17 cellular contexts compared by ENCODE assay signal in the genomic region with DNA sequence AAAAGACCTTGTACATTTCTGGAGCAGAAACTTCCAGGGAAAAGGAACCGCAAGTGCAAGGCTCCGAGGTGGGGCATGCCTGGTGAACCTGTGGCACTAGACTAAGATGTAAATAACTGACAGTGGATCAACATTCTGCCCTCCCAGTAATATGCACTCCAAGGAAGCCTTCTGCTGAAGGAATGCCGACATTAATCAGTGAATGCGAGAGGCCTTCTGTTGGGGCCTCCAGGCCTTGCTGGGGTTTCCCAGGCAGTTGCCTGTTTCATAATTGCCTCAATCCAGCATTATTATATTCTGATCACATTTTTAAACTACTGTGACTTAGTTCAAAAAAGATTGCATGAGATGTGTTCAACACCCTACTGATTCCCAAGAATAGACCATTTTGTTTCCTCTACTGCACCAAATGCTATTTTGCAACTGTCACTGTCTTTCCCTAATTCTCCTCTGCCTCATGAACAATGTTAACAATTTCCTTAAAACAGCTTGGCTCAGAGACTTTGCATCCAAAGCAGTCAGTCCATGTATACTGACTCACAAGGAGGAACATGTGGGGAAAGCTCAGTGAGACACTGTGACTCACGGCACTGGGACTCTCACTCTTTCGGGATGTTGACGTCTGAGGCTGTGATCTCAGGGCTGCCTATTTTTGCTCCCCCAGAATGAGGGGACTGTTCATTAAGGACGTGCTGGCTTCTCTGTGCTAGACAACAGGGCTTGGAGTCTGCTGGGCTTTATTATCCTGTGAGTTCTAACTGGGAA. TPM values are rescaled to one million over a fixed set of nuclear protein-coding genes. Genes with fewer than 3 reads are reported as not detected.
DNase-seq lines count a peak whose midpoint lies in the region; ATAC-seq and TF ChIP-seq lines count a peak whose summit lies in the region.
"Had no signal": no experiment of that assay in that cellular context is flagged by ENCODE, and none has a peak within 500 bp of the region (broad histone marks: within the 10 kb centered on the region; RNA-seq: fewer than 3 reads in every experiment).

No MANE protein-coding gene starts in this region.

- no peak overlapping the region for H3K4me3 ChIP-seq in fibroblast of mammary gland (ENCODE audit: control insufficient read depth, low read depth, low read length)
- H3K4me3 ChIP-seq in ovary = no peak overlapping the region
- H3K4me3 ChIP-seq: lower lobe of right lung, pancreas had no signal

- intact Hi-C loops in ovary (cut with DNase I) = no loop called here

- TF ChIP-seq CTCF in fibroblast of mammary gland (conservative IDR thresholded peaks at IDR 0.05; ENCODE audit: control insufficient read depth, insufficient read depth, low read depth, low read length) (no peak), ovary (IDR thresholded peaks at IDR 0.05) (no peak)

- 35 to 62% (median 39%) methylated on average over 8 of the region's 8 CpGs for WGBS in ovary, 3 donors

- no peak for TF ChIP-seq EP300 in ovary (IDR thresholded peaks at IDR 0.05)

- ATAC-seq in GM21619 (IDR thresholded peaks at IDR 0.05; ENCODE audit: unreplicated experiment) (no peak), HG03280 (IDR thresholded peaks at IDR 0.05; ENCODE audit: unreplicated experiment) (no peak)
- ATAC-seq: CD8-positive, alpha-beta T cell; lower lobe of right lung; T-helper 17 cell had no signal

- H3K4me1 ChIP-seq in ovary (ENCODE audit: insufficient read depth) = peaks cover 10% of the 10 kb centered on the region
- H3K4me1 ChIP-seq: lower lobe of right lung, pancreas had no signal

- no peaks in the 10 kb centered on the region for H3K27me3 ChIP-seq in ovary
- H3K27me3 ChIP-seq: pancreas had no signal

- no peaks in the 10 kb centered on the region for H3K9me3 ChIP-seq in ovary
- H3K9me3 ChIP-seq: lower lobe of right lung, pancreas had no signal

- no peaks in the 10 kb centered on the region for H3K36me3 ChIP-seq in ovary
- H3K36me3 ChIP-seq: lower lobe of right lung, pancreas had no signal

- DNase-seq in Daoy (ENCODE audit: low read depth) = peak; percentile 88
- DNase-seq in RPMI7951 (ENCODE audit: low read depth) = peak; percentile 43
- peak; percentile 92 for DNase-seq in fibroblast of mammary gland (ENCODE audit: low read depth)
- peak in 2 of 5 donors; percentile 19 to 39 for DNase-seq in ovary
- DNase-seq in NCI-H187 treated with DMSO at 0.1 percent for 48 hours (lab: John Stamatoyannopoulos, UW) = no peak
- no peak for DNase-seq in NOMO-1 treated with DMSO at 0.1 percent for 48 hours (lab: John Stamatoyannopoulos, UW; ENCODE audit: unreplicated experiment)
- DNase-seq: activated CD4-positive, alpha-beta T cell treated with anti-CD3 and anti-CD28 coated beads, Interleukin-2, amount 50 U/mL, for 48 hours; activated naive CD4-positive, alpha-beta T cell treated with anti-CD3 and anti-CD28 coated beads for 36 hours; CD8-positive, alpha-beta T cell; glutamatergic neuron; lower lobe of right lung; pancreas; stimulated activated CD4-positive, alpha-beta T cell treated with anti-CD3 and anti-CD28 coated beads, Interleukin-2, amount 100 ng/mL, for 24 hours; stimulated activated naive CD4-positive, alpha-beta T cell; T-helper 17 cell had no signal

- peak overlapping the region; percentile 44 to 72 for H3K27ac ChIP-seq in ovary
- H3K27ac ChIP-seq: lower lobe of right lung, pancreas had no signal

- no peak for TF ChIP-seq POLR2A in ovary (IDR thresholded peaks at IDR 0.05)

RNA-seq across cellular contexts. Expression of gene DSG2, which starts 10.5 kb away (rescaled TPM):
- total RNA-seq in Daoy (2014; rRNA removed; shearing (Covaris generic)) = 22.2 and 22.3 TPM in 2 replicates
- 0.10 and 0.24 TPM in 2 replicates for total RNA-seq in RPMI7951 (2014; rRNA removed; shearing (Covaris generic))
- total RNA-seq in ovary = 10 to 100 TPM; 15.7 to 43.7 (median 22.2) TPM
- polyA plus RNA-seq in ovary = 10 to 100 TPM; 13.7 to 17.8 TPM
- total RNA-seq: CD8-positive, alpha-beta T cell; T-helper 17 cell had no signal

RNA-seq across cellular contexts. Expression of gene DSG3, which starts 39.9 kb away (rescaled TPM):
- total RNA-seq in Daoy (2014; rRNA removed; shearing (Covaris generic)) = not detected in 2 replicates
- total RNA-seq in RPMI7951 (2014; rRNA removed; shearing (Covaris generic)) = not detected in 2 replicates
- under 1 TPM in 3 of 7 donors, not detected in 4; under 0.01 to 0.05 (median 0.03) TPM for total RNA-seq in ovary
- polyA plus RNA-seq in ovary = not detected
- total RNA-seq: activated naive CD4-positive, alpha-beta T cell treated with anti-CD3 and anti-CD28 coated beads for 36 hours; CD8-positive, alpha-beta T cell; lower lobe of right lung; pancreas; T-helper 17 cell had no signal

Comparison
In these comparisons a context has a peak if more than half of its experiments do, and no peak if none do; other contexts are left out.
1. DNase-seq: peak in Daoy (single experiment), RPMI7951 (single experiment) and fibroblast of mammary gland (single experiment); none in NCI-H187 treated with DMSO at 0.1 percent for 48 hours (single experiment) and NOMO-1 treated with DMSO at 0.1 percent for 48 hours (single experiment).
2. RNA of gene DSG2, which starts 10.5 kb away (total RNA-seq): 15.7 to 43.7 TPM in ovary and 22.2 to 22.3 TPM in Daoy; 0.10 to 0.24 TPM in RPMI7951; every median in the first group is over 10 times any median in the second.